ENCODE assay signal across 15 cellular contexts in the genomic region with DNA sequence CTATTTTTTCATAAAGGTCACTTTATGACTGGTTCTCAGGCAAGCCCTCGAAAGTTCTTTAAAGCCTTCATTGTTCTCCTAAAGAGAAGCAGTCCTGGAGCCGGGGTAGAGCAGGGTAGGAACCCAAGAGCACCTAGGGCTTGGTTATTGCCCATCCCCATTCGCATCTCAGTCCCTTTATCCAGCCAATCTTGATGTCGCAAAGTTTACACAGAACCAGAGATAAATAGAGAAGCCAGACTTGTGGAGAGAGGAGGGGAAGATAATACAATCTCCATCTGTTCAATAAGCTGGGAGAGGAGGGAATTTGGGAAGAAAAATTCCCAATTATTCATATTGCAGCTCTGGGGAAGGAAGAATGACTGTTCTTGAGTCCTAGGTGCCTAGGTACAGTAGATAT. TPM values are rescaled to one million over a fixed set of nuclear protein-coding genes. Genes with fewer than 3 reads are reported as not detected.
DNase-seq lines count a peak whose midpoint lies in the region; ATAC-seq and TF ChIP-seq lines count a peak whose summit lies in the region.
"Had no signal": no experiment of that assay in that cellular context is flagged by ENCODE, and none has a peak within 500 bp of the region (broad histone marks: within the 10 kb centered on the region; RNA-seq: fewer than 3 reads in every experiment).

No MANE protein-coding gene starts in this region.

- H3K9ac ChIP-seq in mucosa of rectum (ENCODE audit: low read depth in 1 of 2, low read length in 2 of 2): peak overlapping the region; percentile 61 to 71

- H2AFZ ChIP-seq in hepatocyte: no peak overlapping the region

- H3K9me2 ChIP-seq in hepatocyte (replicated peaks; ENCODE audit: insufficient read depth): no peaks in the 10 kb centered on the region

- no peaks in the 10 kb centered on the region for H3K27me3 ChIP-seq in hepatocyte
- H3K27me3 ChIP-seq in mucosa of rectum (ENCODE audit: control insufficient read depth in 2 of 2, insufficient read depth in 2 of 2, low read length in 2 of 2): no peaks in the 10 kb centered on the region

- ATAC-seq in esophagus mucosa: no peak

- no peaks in the 10 kb centered on the region for H4K20me1 ChIP-seq in hepatocyte (ENCODE audit: insufficient read depth, poor library complexity, severe bottlenecking)

- H3K27ac ChIP-seq in hepatocyte (peak overlapping the region; percentile 57), mucosa of rectum (ENCODE audit: low read depth in 2 of 2, low read length in 2 of 2) (peak overlapping the region; percentile 78 to 88), substantia nigra (ENCODE audit: low read depth, low read length, poor library complexity, severe bottlenecking) (no peak overlapping the region)

- H3K36me3 ChIP-seq in hepatocyte (replicated peaks; ENCODE audit: insufficient read depth, low read depth) (no peaks in the 10 kb centered on the region), mucosa of rectum (ENCODE audit: control insufficient read depth in 2 of 2, insufficient read depth in 2 of 2, low read length in 2 of 2) (no peaks in the 10 kb centered on the region)

- H3K9me3 ChIP-seq in hepatocyte (ENCODE audit: low read depth) (no peaks in the 10 kb centered on the region), mucosa of rectum (ENCODE audit: control insufficient read depth in 2 of 2, low read length in 2 of 2) (no peaks in the 10 kb centered on the region)

- no peaks in the 10 kb centered on the region for H3K79me2 ChIP-seq in hepatocyte

- WGBS in hepatocyte (ENCODE audit: low lambda C conversion rate, missing lambda C conversion rate): 58% methylated on average over 4 of the region's 4 CpGs

- H3K4me1 ChIP-seq in hepatocyte (ENCODE audit: insufficient read depth): peaks cover 10% of the 10 kb centered on the region
- peaks cover 10 to 13% of the 10 kb centered on the region in 2 donors for H3K4me1 ChIP-seq in mucosa of rectum (ENCODE audit: control insufficient read depth in 2 of 2, insufficient read depth in 2 of 2, low read length in 2 of 2)

- H3K4me3 ChIP-seq in hepatocyte (peak overlapping the region; percentile 10), mucosa of rectum (ENCODE audit: low read length in 2 of 2) (peak overlapping the region; percentile 59 to 84)

- no peak for TF ChIP-seq CTCF in hepatocyte (IDR thresholded peaks at IDR 0.05; ENCODE audit: poor library complexity)

- peak overlapping the region; percentile 52 for H3K4me2 ChIP-seq in hepatocyte

- peak; percentile 44 for DNase-seq in NCI-H2171 treated with DMSO at 0.1 percent for 48 hours (lab: John Stamatoyannopoulos, UW)
- DNase-seq in NCI-H2171 (lab: John Stamatoyannopoulos, UW): no peak
- DNase-seq in hepatocyte (ENCODE audit: low spot score): no peak
- no peak for DNase-seq in activated effector memory CD4-positive, alpha-beta T cell treated with anti-CD3 and anti-CD28 coated beads, Interleukin-2, amount 50 U/mL, for 16 hours
- no peak for DNase-seq in NCI-H2029 (lab: John Stamatoyannopoulos, UW)
- DNase-seq in substantia nigra (lab: John Stamatoyannopoulos, UW): no peak
- DNase-seq: CD4-positive, alpha-beta memory T cell; DND-41; H7; Karpas-422; NCI-H1417 treated with DMSO at 0.1 percent for 48 hours; NCI-H187 treated with DMSO at 0.1 percent for 48 hours; NCI-H526 had no signal

RNA-seq across cellular contexts. Expression of gene SRI, which starts 6.4 kb away (rescaled TPM):
- 111 and 116 TPM in 2 replicates for total RNA-seq in hepatocyte
- polyA plus RNA-seq in hepatocyte: 213 and 228 TPM in 2 replicates
- 73.1 TPM for total RNA-seq in esophagus mucosa
